In the genomic region with DNA sequence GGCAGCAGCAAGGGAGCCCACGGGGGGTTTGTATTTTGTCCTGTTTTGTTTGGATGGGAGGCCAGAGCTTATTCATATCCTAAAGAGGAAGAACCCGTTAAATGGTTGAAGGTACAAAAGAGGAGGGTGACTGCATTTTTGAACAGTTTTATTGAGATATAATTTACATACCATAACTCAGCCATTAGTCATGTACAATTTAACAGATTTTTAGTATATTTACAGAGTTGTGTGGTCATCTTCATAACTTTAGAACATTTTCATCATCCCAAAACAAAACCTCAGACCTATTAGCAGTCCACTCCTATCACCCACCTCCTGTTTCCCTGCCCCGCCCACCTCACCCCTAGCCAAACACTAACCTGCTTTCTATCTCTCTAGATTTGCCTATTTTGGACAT, we compare ENCODE assay signal across 10 cellular contexts.
"Had no signal": no experiment of that assay in that cellular context is flagged by ENCODE, and none has a peak within 500 bp of the region (broad histone marks: within the 10 kb centered on the region; RNA-seq: fewer than 3 reads in every experiment).

No MANE protein-coding gene starts in this region.

- H3K4me1 Mint-ChIP-seq: nephron had no signal

- H3K4me3 Mint-ChIP-seq: activated CD4-positive, alpha-beta memory T cell treated with anti-CD3 and anti-CD28 coated beads for 36 hours; nephron had no signal

- H3K9me3 Mint-ChIP-seq: activated CD4-positive, alpha-beta memory T cell treated with anti-CD3 and anti-CD28 coated beads for 36 hours had no signal

- ATAC-seq: gastroesophageal sphincter, left ventricle myocardium superior had no signal

- H3K27ac Mint-ChIP-seq: nephron had no signal

- H3K27me3 Mint-ChIP-seq: activated CD4-positive, alpha-beta memory T cell treated with anti-CD3 and anti-CD28 coated beads for 36 hours; stimulated activated naive CD8-positive, alpha-beta T cell treated with anti-CD3 and anti-CD28 coated beads, Interleukin-15, amount 100 ng/mL, for 72 hours had no signal

- DNase-seq: activated CD4-positive, alpha-beta memory T cell treated with anti-CD3 and anti-CD28 coated beads for 36 hours; anterior cingulate cortex; esophagus squamous epithelium; left ventricle myocardium superior; mesenchymal stem cell; stimulated activated CD4-positive, alpha-beta T cell treated with anti-CD3 and anti-CD28 coated beads, Interleukin-4, amount 100 ng/mL, for 1 hour; stimulated activated naive CD8-positive, alpha-beta T cell treated with anti-CD3 and anti-CD28 coated beads, Interleukin-15, amount 100 ng/mL, for 72 hours; T-helper 9 cell had no signal
